8 cellular contexts compared by ENCODE assay signal in the genomic region with DNA sequence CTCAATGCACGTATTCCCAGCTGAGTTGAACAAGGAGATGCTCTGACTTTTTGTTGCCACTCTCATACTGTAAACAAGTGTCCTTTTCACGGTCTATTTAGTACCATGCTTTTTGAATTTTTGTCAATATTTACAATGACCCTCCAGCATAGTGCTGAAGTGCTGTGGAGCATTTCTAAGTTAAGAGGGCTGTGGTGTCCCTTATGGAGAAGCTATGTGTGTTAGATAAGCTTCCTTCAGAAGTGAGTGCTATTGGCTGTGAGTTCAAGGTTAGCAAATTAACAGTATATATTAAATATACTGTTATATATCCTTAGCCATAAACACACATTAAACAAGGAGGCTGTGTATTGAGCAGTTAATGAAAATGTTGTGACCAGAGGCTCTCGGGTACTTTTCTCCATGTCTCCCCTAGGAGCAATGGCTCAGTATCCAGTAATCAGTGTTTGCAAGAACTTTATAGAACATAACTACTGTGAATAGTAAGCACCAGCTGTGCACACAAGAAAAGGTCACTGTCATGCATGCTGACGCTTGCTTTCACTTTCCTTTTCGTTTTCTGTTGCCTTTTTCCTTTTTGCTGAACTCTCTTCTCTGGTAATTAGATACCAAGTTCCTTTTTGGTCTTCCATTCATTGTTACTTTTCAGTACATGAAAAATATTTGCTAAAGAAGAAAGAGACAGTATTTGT.
DNase-seq lines count a peak whose midpoint lies in the region; ATAC-seq lines count a peak whose summit lies in the region.

No MANE protein-coding gene starts in this region.

- no peaks in the 10 kb centered on the region for H3K9me3 ChIP-seq in CD4-positive, CD25-positive, alpha-beta regulatory T cell (ENCODE audit: control insufficient read depth in 2 of 2, low read length in 2 of 2)
- H3K9me3 ChIP-seq in muscle layer of colon (ENCODE audit: low read length): no peaks in the 10 kb centered on the region

- no peaks in the 10 kb centered on the region for H3K27me3 Mint-ChIP-seq in CD4-positive, CD25-positive, alpha-beta regulatory T cell

- H3K4me3 Mint-ChIP-seq in CD4-positive, CD25-positive, alpha-beta regulatory T cell: peak overlapping the region; percentile 87 to 98 (median 92)

- H3K36me3 Mint-ChIP-seq in CD4-positive, CD25-positive, alpha-beta regulatory T cell: no peaks in the 10 kb centered on the region

- DNase-seq in CD4-positive, CD25-positive, alpha-beta regulatory T cell: peak in 2 of 3 donors; percentile 25 to 82
- DNase-seq in NCI-H748 (lab: John Stamatoyannopoulos, UW; ENCODE audit: unreplicated experiment) (peak; percentile 86), T47D (ENCODE audit: low read depth in 1 of 2, low spot score in 1 of 2) (peak; percentile 21 to 50), GOT3 (lab: John Stamatoyannopoulos, UW) (no peak)
- DNase-seq in activated CD8-positive, alpha-beta memory T cell treated with anti-CD3 and anti-CD28 coated beads, Interleukin-2, amount 50 U/mL, for 4 hours: no peak

- H3K9ac ChIP-seq in muscle layer of colon (ENCODE audit: low read length): peak overlapping the region; percentile 33

- peaks cover 6% of the 10 kb centered on the region for H3K4me1 ChIP-seq in CD4-positive, CD25-positive, alpha-beta regulatory T cell (ENCODE audit: control insufficient read depth, insufficient read depth, low read length, poor library complexity, severe bottlenecking)
- no peaks in the 10 kb centered on the region for H3K4me1 ChIP-seq in muscle layer of colon (ENCODE audit: insufficient read depth, low read length)

- peak; percentile 57 to 63 for ATAC-seq in CD4-positive, CD25-positive, alpha-beta regulatory T cell (ENCODE audit: low read depth in 2 of 2)
- peak; percentile 92 for ATAC-seq in GM18909 (IDR thresholded peaks at IDR 0.05; ENCODE audit: poor library complexity, unreplicated experiment)
- ATAC-seq in HG03135 (IDR thresholded peaks at IDR 0.05; ENCODE audit: unreplicated experiment): peak; percentile 94

- peaks cover 0 to 1% (median 0%) of the 10 kb centered on the region in 7 donors for H3K9me3 Mint-ChIP-seq in CD4-positive, CD25-positive, alpha-beta regulatory T cell

- no peaks in the 10 kb centered on the region for H3K27me3 ChIP-seq in CD4-positive, CD25-positive, alpha-beta regulatory T cell (ENCODE audit: control insufficient read depth, insufficient read depth, low read length)
- no peaks in the 10 kb centered on the region for H3K27me3 ChIP-seq in muscle layer of colon (ENCODE audit: control insufficient read depth in 1 of 2, insufficient read depth in 2 of 2, low read length in 2 of 2)

- in situ Hi-C loops in T47D (cut with HindIII; ENCODE audit: low pct_unique_long_range_greater_than_20kb, low sequenced_read_pairs): no loop called here

- H3K36me3 ChIP-seq in CD4-positive, CD25-positive, alpha-beta regulatory T cell (ENCODE audit: control insufficient read depth, insufficient read depth, low read length): no peaks in the 10 kb centered on the region
- no peaks in the 10 kb centered on the region for H3K36me3 ChIP-seq in muscle layer of colon (ENCODE audit: insufficient read depth, low read length)

- H3K27ac Mint-ChIP-seq in CD4-positive, CD25-positive, alpha-beta regulatory T cell: peak overlapping the region; percentile 88 to 99 (median 92)

- peak overlapping the region; percentile 94 for H3K4me3 ChIP-seq in CD4-positive, CD25-positive, alpha-beta regulatory T cell (ENCODE audit: low read depth, low read length)
- H3K4me3 ChIP-seq in muscle layer of colon (ENCODE audit: low read depth in 1 of 2, low read length in 2 of 2): peak overlapping the region in 1 of 2 donors; percentile 61

- H3K4me1 Mint-ChIP-seq in CD4-positive, CD25-positive, alpha-beta regulatory T cell: peaks cover 2 to 11% (median 6%) of the 10 kb centered on the region in 4 donors

- peak overlapping the region; percentile 60 for H3K27ac ChIP-seq in CD4-positive, CD25-positive, alpha-beta regulatory T cell (ENCODE audit: insufficient read depth, low read length, poor library complexity, severe bottlenecking)
- H3K27ac ChIP-seq in muscle layer of colon (ENCODE audit: low read depth, low read length): no peak overlapping the region

Comparison
In these comparisons a context has a peak if more than half of its experiments do, and no peak if none do; other contexts are left out.
1. DNase-seq: peak in CD4-positive, CD25-positive, alpha-beta regulatory T cell (2 of 3), NCI-H748 (single experiment) and T47D (2 of 2); none in GOT3 (single experiment) and activated CD8-positive, alpha-beta memory T cell treated with anti-CD3 and anti-CD28 coated beads, Interleukin-2, amount 50 U/mL, for 4 hours (single experiment).
2. Peak in every context shown above with its lines, with median percentiles within 50 percentile points of each other: ATAC-seq.